ENCODE assay signal across 23 cellular contexts in the genomic region with DNA sequence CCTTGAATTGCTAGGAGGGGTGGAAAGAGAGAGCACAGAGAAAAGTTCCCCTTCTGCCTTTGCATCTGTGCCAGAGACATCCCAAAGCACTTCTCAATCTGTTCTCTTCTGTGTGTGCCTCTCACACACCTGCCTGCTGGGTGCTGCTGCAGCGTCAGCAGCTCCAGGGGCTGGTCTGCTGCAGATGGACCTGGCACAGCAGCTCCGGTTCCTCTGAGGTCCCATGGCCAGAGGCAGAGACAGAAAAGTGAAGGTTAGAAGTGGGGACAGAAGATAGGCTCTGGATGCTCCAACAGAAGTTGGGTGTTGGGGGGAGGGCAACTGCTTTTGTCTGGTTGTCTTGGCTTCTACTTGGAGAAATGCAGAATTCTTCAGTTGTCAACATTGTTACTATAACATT. TPM values are rescaled to one million over a fixed set of nuclear protein-coding genes. Genes with fewer than 3 reads are reported as not detected.
"Had no signal": no experiment of that assay in that cellular context is flagged by ENCODE, and none has a peak within 500 bp of the region (broad histone marks: within the 10 kb centered on the region; RNA-seq: fewer than 3 reads in every experiment).

No MANE protein-coding gene starts in this region.

- H3K9me3 ChIP-seq: gastrocnemius medialis, heart left ventricle, left lung, pancreas, right lobe of liver, stomach, tibial artery had no signal

- H3K4me1 ChIP-seq: gastrocnemius medialis, heart left ventricle, left lung, pancreas, stomach, tibial artery had no signal

- H3K4me1 Mint-ChIP-seq: mesothelial cell of epicardium; naive thymus-derived CD8-positive, alpha-beta T cell had no signal

- H3K27ac ChIP-seq: dorsolateral prefrontal cortex, gastrocnemius medialis, heart left ventricle, hepatocyte, left lung, pancreas, right lobe of liver, stomach, tibial artery had no signal

- H3K27me3 ChIP-seq: dorsolateral prefrontal cortex, gastrocnemius medialis, left lung, pancreas, right lobe of liver, stomach, tibial artery had no signal

- H3K27ac Mint-ChIP-seq: mesothelial cell of epicardium; naive thymus-derived CD8-positive, alpha-beta T cell; nephron progenitor cell; type B pancreatic cell had no signal

- H3K9me3 Mint-ChIP-seq: mesothelial cell of epicardium; naive thymus-derived CD8-positive, alpha-beta T cell; nephron progenitor cell; type B pancreatic cell had no signal

- H3K4me2 ChIP-seq: hepatocyte, smooth muscle cell had no signal

- ATAC-seq: gastrocnemius medialis; heart left ventricle; left lung; naive thymus-derived CD8-positive, alpha-beta T cell; pancreas; right lobe of liver had no signal

- H3K79me2 ChIP-seq: hepatocyte had no signal

- H3K4me3 Mint-ChIP-seq: mesothelial cell of epicardium; naive thymus-derived CD8-positive, alpha-beta T cell; nephron progenitor cell; type B pancreatic cell had no signal

- H3K4me3 ChIP-seq: dorsolateral prefrontal cortex, gastrocnemius medialis, heart left ventricle, hepatocyte, left lung, pancreas, right lobe of liver, smooth muscle cell, stomach, tibial artery had no signal

- H2AFZ ChIP-seq: hepatocyte had no signal

- H3K36me3 ChIP-seq: gastrocnemius medialis, heart left ventricle, left lung, pancreas, right lobe of liver, stomach, tibial artery had no signal

- H3K36me3 Mint-ChIP-seq: mesothelial cell of epicardium; naive thymus-derived CD8-positive, alpha-beta T cell; type B pancreatic cell had no signal

- DNase-seq: dorsolateral prefrontal cortex; effector CD4-positive, alpha-beta T cell; gastrocnemius medialis; heart left ventricle; kidney; left lung; mesenchymal stem cell; naive thymus-derived CD8-positive, alpha-beta T cell; nephron progenitor cell; pancreas; right lobe of liver; stimulated activated CD4-positive, alpha-beta T cell treated with anti-CD3 and anti-CD28 coated beads, Interleukin-12 subunit alpha, Interleukin-12 subunit beta, amount 100 ng/mL, for 4 hours; stimulated activated CD4-positive, alpha-beta T cell treated with anti-CD3 and anti-CD28 coated beads, Interleukin-1b, Interleukin-23, amount 100 ng/mL, for 48 hours; stimulated activated CD4-positive, alpha-beta T cell treated with anti-CD3 and anti-CD28 coated beads, Interleukin-4, amount 100 ng/mL, for 1 hour; stimulated activated CD8-positive, alpha-beta memory T cell treated with anti-CD3 and anti-CD28 coated beads, Interleukin-4, amount 100 ng/mL, for 48 hours; stimulated activated naive CD4-positive, alpha-beta T cell treated with Interleukin-2 at 50 U/mL for 16 hours; stomach; tibial artery had no signal

RNA-seq across cellular contexts. Expression of a gene that starts 48.9 kb away (rescaled TPM):
- total RNA-seq: left lung; naive thymus-derived CD8-positive, alpha-beta T cell; right lobe of liver; smooth muscle cell; subcutaneous adipose tissue had no signal
